Comparison of ENCODE assay signal across 10 cellular contexts in the genomic region with DNA sequence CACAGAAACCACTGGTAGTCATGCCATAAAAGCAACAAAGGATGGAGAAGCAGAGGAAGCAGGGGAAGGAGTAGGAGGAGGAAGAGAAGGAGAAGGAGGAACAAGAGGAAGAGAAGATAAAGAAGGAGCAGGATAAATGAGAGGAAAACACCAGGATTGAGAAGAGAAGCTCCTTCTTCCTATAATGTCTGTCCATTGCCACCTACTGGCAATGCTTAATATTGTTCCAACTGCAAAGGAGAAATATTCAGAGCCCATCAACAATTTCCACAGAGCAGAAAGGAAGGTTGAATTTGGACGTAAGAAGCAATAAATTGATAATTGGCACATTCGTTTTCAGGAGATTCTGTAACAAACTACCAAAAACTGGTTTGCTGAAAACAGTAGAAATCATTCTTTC.
DNase-seq lines count a peak whose midpoint lies in the region; ATAC-seq and TF ChIP-seq lines count a peak whose summit lies in the region.
"Had no signal": no experiment of that assay in that cellular context is flagged by ENCODE, and none has a peak within 500 bp of the region (broad histone marks: within the 10 kb centered on the region; RNA-seq: fewer than 3 reads in every experiment).

No MANE protein-coding gene starts in this region.

- H3K27ac ChIP-seq in KMS-11, result no peak overlapping the region
- H3K27ac ChIP-seq in right lobe of liver, result no peak overlapping the region
- no peak overlapping the region for H3K27ac ChIP-seq in prostate gland
- H3K27ac ChIP-seq: skin epidermis had no signal

- no peak for TF ChIP-seq POLR2A in right lobe of liver (IDR thresholded peaks at IDR 0.05)
- no peak for TF ChIP-seq POLR2A in prostate gland (IDR thresholded peaks at IDR 0.05)

- H3K27me3 ChIP-seq in KMS-11 (ENCODE audit: insufficient read depth, low read depth), result no peaks in the 10 kb centered on the region
- H3K27me3 ChIP-seq in right lobe of liver, result no peaks in the 10 kb centered on the region
- H3K27me3 ChIP-seq in prostate gland (replicated peaks; ENCODE audit: insufficient read depth), result no peaks in the 10 kb centered on the region
- H3K27me3 ChIP-seq in H7 (ENCODE audit: control insufficient read depth, insufficient read depth, low read length), result no peaks in the 10 kb centered on the region

- H3K9me3 ChIP-seq in right lobe of liver, result no peaks in the 10 kb centered on the region
- H3K9me3 ChIP-seq in prostate gland, result no peaks in the 10 kb centered on the region

- DNase-seq in GM04503 (ENCODE audit: low read depth) (peak; percentile 14), amniotic epithelial cell (ENCODE audit: low read depth) (peak; percentile 59), right lobe of liver (no peak), DMS79 (lab: John Stamatoyannopoulos, UW) (no peak), prostate gland (ENCODE audit: low spot score) (no peak), H7 (no peak)
- DNase-seq: activated B cell treated with CpG ODN at 0.5 μM for 24 hours had no signal

- H3K9ac ChIP-seq in KMS-11, result no peak overlapping the region

- H3K4me3 ChIP-seq in KMS-11 (IDR thresholded peaks at IDR 0.05; ENCODE audit: insufficient read depth, low read depth, low read length) (no peak overlapping the region), right lobe of liver (no peak overlapping the region), prostate gland (no peak overlapping the region), H7 (ENCODE audit: insufficient read depth, low read depth, low read length) (no peak overlapping the region)
- H3K4me3 ChIP-seq: skin epidermis had no signal

- ATAC-seq in right lobe of liver (peak; percentile 57 to 71 (median 60)), GM18861 (IDR thresholded peaks at IDR 0.05; ENCODE audit: unreplicated experiment) (no peak)

- no peaks in the 10 kb centered on the region for H4K20me1 ChIP-seq in KMS-11 (ENCODE audit: insufficient read depth)

- 0% methylated on average over 2 of the region's 2 CpGs for WGBS in right lobe of liver (ENCODE audit: insufficient coverage, low coverage, low lambda C conversion rate, missing lambda C conversion rate)
- WGBS in prostate gland, result 14% methylated on average over 2 of the region's 2 CpGs

- peak overlapping the region; percentile 20; the same call in 1 of the 2 replicates for H2AFZ ChIP-seq in KMS-11 (ENCODE audit: low read depth)

- TF ChIP-seq CTCF in KMS-11 (conservative IDR thresholded peaks at IDR 0.05; ENCODE audit: low read depth, low read length), result peak; percentile 72
- peak; percentile 51 to 57 (median 53) for TF ChIP-seq CTCF in right lobe of liver (IDR thresholded peaks at IDR 0.05)
- TF ChIP-seq CTCF in prostate gland (IDR thresholded peaks at IDR 0.05), result peak in 2 of 4 experiments; percentile 15 to 32

- intact Hi-C loops in right lobe of liver (cut with DNase I), result no loop called here
- intact Hi-C loops in prostate gland (cut with DNase I), result loop anchor here (10.0 kb wide), 1 partner anchor 389 kb away; no protein-coding TSS in a partner anchor

- no peak overlapping the region for H3K4me2 ChIP-seq in KMS-11

- H3K36me3 ChIP-seq in KMS-11 (ENCODE audit: insufficient read depth), result no peaks in the 10 kb centered on the region
- no peaks in the 10 kb centered on the region for H3K36me3 ChIP-seq in right lobe of liver
- H3K36me3 ChIP-seq in prostate gland, result no peaks in the 10 kb centered on the region
- H3K36me3 ChIP-seq in H7 (replicated peaks; ENCODE audit: control insufficient read depth, insufficient read depth, low read length), result no peaks in the 10 kb centered on the region

- no peaks in the 10 kb centered on the region for H3K79me2 ChIP-seq in KMS-11 (ENCODE audit: insufficient read depth, low read depth)

- H3K4me1 ChIP-seq in KMS-11 (ENCODE audit: low read depth, poor library complexity, severe bottlenecking) (no peaks in the 10 kb centered on the region), right lobe of liver (no peaks in the 10 kb centered on the region), prostate gland (replicated peaks) (no peaks in the 10 kb centered on the region)

Comparison
In these comparisons a context has a peak if more than half of its experiments do, and no peak if none do; other contexts are left out.
1. DNase-seq: peak in GM04503 (single experiment) and amniotic epithelial cell (single experiment); none in right lobe of liver (0 of 3), DMS79 (single experiment), prostate gland (single experiment) and H7 (single experiment).